Comparison of ENCODE assay signal across 1 cellular context in the genomic region with DNA sequence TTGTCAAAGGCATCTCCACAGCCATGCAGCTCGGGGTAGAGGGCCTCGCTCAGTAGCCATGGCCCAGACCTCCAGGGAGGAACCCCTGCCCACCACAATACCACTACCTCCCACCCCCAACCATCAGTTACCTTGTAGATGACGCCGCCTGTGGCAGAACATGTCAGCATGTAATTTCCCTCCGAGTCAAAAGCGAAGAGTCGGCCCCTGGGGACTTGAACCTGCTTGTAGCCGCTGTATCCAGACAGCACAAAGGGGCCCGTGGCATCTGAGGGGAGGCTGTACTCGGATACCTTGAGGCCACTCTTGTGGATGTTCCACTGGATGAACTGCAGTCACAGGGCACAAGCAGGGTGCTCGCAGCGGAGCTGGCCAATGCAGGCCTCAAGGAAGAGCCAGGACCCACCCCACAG.
TF ChIP-seq lines count a peak whose summit lies in the region.

No MANE protein-coding gene starts in this region.

TF ChIP-seq in SK-N-SH, 30 proteins besides CTCF, POLR2A, EP300 and RAD21:
- no peak for TF ChIP-seq RCOR1 (IDR thresholded peaks at IDR 0.05; ENCODE audit: low read length)
- no peak for TF ChIP-seq FOXJ3 (CRISPR knock-in tag; IDR thresholded peaks at IDR 0.05)
- no peak for TF ChIP-seq POLR2AphosphoS5 (IDR thresholded peaks at IDR 0.05; ENCODE audit: low read depth, low read length)
- TF ChIP-seq EZH2phosphoT487 (IDR thresholded peaks at IDR 0.05; ENCODE audit: borderline replicate concordance, low read depth), result no peak
- no peak for TF ChIP-seq TCF12 (IDR thresholded peaks at IDR 0.05)
- TF ChIP-seq, protein P1, sequence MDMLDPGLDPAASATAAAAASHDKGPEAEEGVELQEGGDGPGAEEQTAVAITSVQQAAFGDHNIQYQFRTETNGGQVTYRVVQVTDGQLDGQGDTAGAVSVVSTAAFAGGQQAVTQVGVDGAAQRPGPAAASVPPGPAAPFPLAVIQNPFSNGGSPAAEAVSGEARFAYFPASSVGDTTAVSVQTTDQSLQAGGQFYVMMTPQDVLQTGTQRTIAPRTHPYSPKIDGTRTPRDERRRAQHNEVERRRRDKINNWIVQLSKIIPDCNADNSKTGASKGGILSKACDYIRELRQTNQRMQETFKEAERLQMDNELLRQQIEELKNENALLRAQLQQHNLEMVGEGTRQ (IDR thresholded peaks at IDR 0.05; ENCODE audit: borderline replicate concordance, low read depth, low read length), result no peak
- no peak for TF ChIP-seq NRF1 (IDR thresholded peaks at IDR 0.05; ENCODE audit: low read depth, low read length)
- TF ChIP-seq ELF1 (IDR thresholded peaks at IDR 0.05), result no peak
- no peak for TF ChIP-seq GABPA (IDR thresholded peaks at IDR 0.05; ENCODE audit: low read depth)
- no peak for TF ChIP-seq GATA2 (CRISPR knock-in tag; IDR thresholded peaks at IDR 0.05)
TF ChIP-seq in SK-N-SH: peak in this region for 0.
